Comparison of ENCODE assay signal across 1 cellular context in genomic region chr5:79931866-79932265, GRCh38.
TF ChIP-seq lines count a peak whose summit lies in the region.

No MANE protein-coding gene starts in this region.

TF ChIP-seq in K562, 482 proteins besides CTCF, POLR2A, EP300 and RAD21:
- no peak for TF ChIP-seq NCOA4 (IDR thresholded peaks at IDR 0.05; ENCODE audit: partially characterized antibody)
- no peak for TF ChIP-seq SNRNP70 (optimal IDR thresholded peaks at IDR 0.05; ENCODE audit: low read depth, low read length)
- TF ChIP-seq ZNF347 (CRISPR knock-in tag; IDR thresholded peaks at IDR 0.05; ENCODE audit: low read depth) = no peak
- peak; percentile 42; the same call in 1 of the 2 replicates for TF ChIP-seq ZNF316 (IDR thresholded peaks at IDR 0.05)
- no peak for TF ChIP-seq GABPB2 (CRISPR knock-in tag; conservative IDR thresholded peaks at IDR 0.05)
TF ChIP-seq in K562: peak in this region for 1.
